8 cellular contexts compared by ENCODE assay signal in genomic region chr22:25447689-25448434, GRCh38.
DNase-seq lines count a peak whose midpoint lies in the region; ATAC-seq and TF ChIP-seq lines count a peak whose summit lies in the region.

No MANE protein-coding gene starts in this region.

- DNase-seq in AG09319 (ENCODE audit: extremely low read depth, low read depth) = no peak
- peak; percentile 57 for DNase-seq in NCI-H510A treated with DMSO at 0.1 percent for 48 hours (lab: John Stamatoyannopoulos, UW)
- DNase-seq in activated CD4-positive, alpha-beta T cell treated with anti-CD3 and anti-CD28 coated beads for 4 hours = peak; percentile 87
- DNase-seq in coronary artery (ENCODE audit: low spot score) = peak; percentile 92
- DNase-seq in left lobe of liver (ENCODE audit: low spot score) = peak; percentile 92
- DNase-seq in stimulated activated CD4-positive, alpha-beta T cell treated with anti-CD3 and anti-CD28 coated beads, Interleukin-2, amount 100 ng/mL, for 24 hours = peak; percentile 91 to 94

- peak overlapping the region; percentile 84 for H3K4me3 ChIP-seq in coronary artery

- TF ChIP-seq CTCF in AG09319 (IDR thresholded peaks at IDR 0.05; ENCODE audit: low read depth, low read length) = peak; percentile 88
- TF ChIP-seq CTCF in coronary artery (IDR thresholded peaks at IDR 0.05) = peak; percentile 81

- H3K27ac ChIP-seq in coronary artery = peak overlapping the region; percentile 43 to 88

- peak; percentile 81 for ATAC-seq in GM18907 (IDR thresholded peaks at IDR 0.05; ENCODE audit: unreplicated experiment)
- peak; percentile 88 for ATAC-seq in HG03280 (IDR thresholded peaks at IDR 0.05; ENCODE audit: unreplicated experiment)
- ATAC-seq in left lobe of liver = peak; percentile 99
